8 cellular contexts compared by ENCODE assay signal in genomic region chr10:124152781-124153600, GRCh38. TPM values are rescaled to one million over a fixed set of nuclear protein-coding genes. Genes with fewer than 3 reads are reported as not detected.
DNase-seq lines count a peak whose midpoint lies in the region; ATAC-seq lines count a peak whose summit lies in the region.

No MANE protein-coding gene starts in this region.

- H3K4me3 Mint-ChIP-seq in activated naive CD4-positive, alpha-beta T cell treated with anti-CD3 and anti-CD28 coated beads, Interleukin-2, amount 10 ng/mL, durations not matched to agents 7 days and 5 days = no peak overlapping the region

- peaks cover 31% of the 10 kb centered on the region for H3K4me1 Mint-ChIP-seq in activated naive CD4-positive, alpha-beta T cell treated with anti-CD3 and anti-CD28 coated beads, Interleukin-2, amount 10 ng/mL, durations not matched to agents 7 days and 5 days

- H3K27ac Mint-ChIP-seq in activated naive CD4-positive, alpha-beta T cell treated with anti-CD3 and anti-CD28 coated beads, Interleukin-2, amount 10 ng/mL, durations not matched to agents 7 days and 5 days = no peak overlapping the region

- peak; percentile 87 for DNase-seq in AG20443 (ENCODE audit: low spot score)
- DNase-seq in NOMO-1 treated with dmso at 0.1 percent for 144 hours (lab: John Stamatoyannopoulos, UW; ENCODE audit: unreplicated experiment) = peak; percentile 18
- peak; percentile 68 for DNase-seq in activated naive CD4-positive, alpha-beta T cell treated with anti-CD3 and anti-CD28 coated beads, Interleukin-2, amount 10 ng/mL, durations not matched to agents 7 days and 5 days
- DNase-seq in left ventricle myocardium superior = peak; percentile 41
- DNase-seq in NCI-H524 treated with DMSO at 0.1 percent for 48 hours (lab: John Stamatoyannopoulos, UW) = no peak

- peaks cover 30% of the 10 kb centered on the region for H3K27me3 Mint-ChIP-seq in activated naive CD4-positive, alpha-beta T cell treated with anti-CD3 and anti-CD28 coated beads, Interleukin-2, amount 10 ng/mL, durations not matched to agents 7 days and 5 days

- H3K36me3 Mint-ChIP-seq in activated naive CD4-positive, alpha-beta T cell treated with anti-CD3 and anti-CD28 coated beads, Interleukin-2, amount 10 ng/mL, durations not matched to agents 7 days and 5 days = no peaks in the 10 kb centered on the region

- no peaks in the 10 kb centered on the region for H3K36me3 ChIP-seq in skeletal muscle tissue (ENCODE audit: control insufficient read depth in 3 of 3, insufficient read depth in 3 of 3, low read length in 3 of 3)

- H3K27ac ChIP-seq in skeletal muscle tissue (ENCODE audit: low read depth, low read length) = peak overlapping the region; percentile 83

- no peaks in the 10 kb centered on the region for H3K9me3 ChIP-seq in skeletal muscle tissue (ENCODE audit: control insufficient read depth in 3 of 3, low read length in 3 of 3)

- peaks cover 40 to 77% (median 65%) of the 10 kb centered on the region in 3 donors for H3K4me1 ChIP-seq in skeletal muscle tissue (ENCODE audit: control insufficient read depth in 3 of 3, insufficient read depth in 3 of 3, low read length in 3 of 3)

- peak overlapping the region; percentile 22 to 62 (median 51) for H3K9ac ChIP-seq in skeletal muscle tissue (ENCODE audit: low read depth in 1 of 3, low read length in 3 of 3)

- ATAC-seq in GM19324 (IDR thresholded peaks at IDR 0.05; ENCODE audit: low FRiP score, unreplicated experiment) (peak; percentile 38), HG03457 (IDR thresholded peaks at IDR 0.05; ENCODE audit: unreplicated experiment) (peak; percentile 56), left ventricle myocardium superior (peak; percentile 58)

- CTCF ChIA-PET in activated naive CD4-positive, alpha-beta T cell treated with anti-CD3 and anti-CD28 coated beads, Interleukin-2, amount 10 ng/mL, durations not matched to agents 7 days and 5 days (lab: Charles Lee) = interaction anchor here (1.0 kb wide), 2 partner anchors 39 to 236 kb away, joined by 3 read pairs; no protein-coding TSS in a partner anchor

- peak overlapping the region in 2 of 3 donors; percentile 50 to 56 for H3K4me3 ChIP-seq in skeletal muscle tissue (ENCODE audit: low read length in 3 of 3)

- intact Hi-C loops in left ventricle myocardium superior (cut with micrococcal nuclease) = no loop called here

- no peaks in the 10 kb centered on the region for H3K27me3 ChIP-seq in skeletal muscle tissue (ENCODE audit: control insufficient read depth in 3 of 3, insufficient read depth in 3 of 3, low read length in 3 of 3)

- H3K9me3 Mint-ChIP-seq in activated naive CD4-positive, alpha-beta T cell treated with anti-CD3 and anti-CD28 coated beads, Interleukin-2, amount 10 ng/mL, durations not matched to agents 7 days and 5 days = peaks cover 8% of the 10 kb centered on the region

RNA-seq across cellular contexts. Expression of gene CHST15, which starts 59.6 kb away (rescaled TPM):
- total RNA-seq in left ventricle myocardium superior (4.0 TPM), skeletal muscle tissue (19.3 TPM)
